Comparison of ENCODE assay signal across 15 cellular contexts in the genomic region with DNA sequence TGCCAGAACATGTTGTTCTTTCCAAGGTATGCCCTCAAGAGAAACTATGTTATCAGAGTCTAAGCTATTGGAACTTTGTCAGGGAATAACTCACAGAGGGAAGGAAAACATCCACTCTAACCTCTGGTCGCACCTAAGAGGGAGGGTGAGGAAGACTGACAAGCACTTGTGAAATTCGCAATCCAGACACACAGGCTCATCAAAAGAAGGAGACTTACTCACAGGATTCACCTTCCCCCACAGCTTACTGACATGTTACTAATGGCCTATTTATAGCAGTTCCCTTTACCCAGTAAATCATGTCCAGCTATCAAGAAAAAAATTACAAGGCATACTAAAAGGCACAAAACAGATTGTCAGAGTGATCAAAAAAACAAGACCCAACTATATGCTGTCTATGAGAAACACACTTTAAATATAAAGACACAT. TPM values are rescaled to one million over a fixed set of nuclear protein-coding genes. Genes with fewer than 3 reads are reported as not detected.
DNase-seq lines count a peak whose midpoint lies in the region; ATAC-seq and TF ChIP-seq lines count a peak whose summit lies in the region.
"Had no signal": no experiment of that assay in that cellular context is flagged by ENCODE, and none has a peak within 500 bp of the region (broad histone marks: within the 10 kb centered on the region; RNA-seq: fewer than 3 reads in every experiment).

No MANE protein-coding gene starts in this region.

- H3K27me3 ChIP-seq in H9 (ENCODE audit: insufficient read depth, low read length) = no peaks in the 10 kb centered on the region
- H3K27me3 ChIP-seq: adrenal gland had no signal

- no peak overlapping the region for H3K56ac ChIP-seq in H9 (ENCODE audit: insufficient read length, low read depth, low read length)

- H3K23me2 ChIP-seq in H9 (ENCODE audit: insufficient read length, low read depth, low read length, poor library complexity, severe bottlenecking) = no peaks in the 10 kb centered on the region

- no peak overlapping the region for H2BK15ac ChIP-seq in H9 (ENCODE audit: low read depth, low read length)

- H3K27ac Mint-ChIP-seq in progenitor cell of endocrine pancreas (peak overlapping the region; percentile 19), H9 (no peak overlapping the region)
- no peak overlapping the region for H3K27ac Mint-ChIP-seq in stimulated activated effector memory CD8-positive, alpha-beta T cell treated with anti-CD3 and anti-CD28 coated beads, Interleukin-12 subunit alpha, Interleukin-12 subunit beta, amount 100 ng/mL, for 72 hours
- H3K27ac Mint-ChIP-seq in activated CD8-positive, alpha-beta T cell treated with anti-CD3 and anti-CD28 coated beads, Interleukin-2, amount 10 ng/mL, durations not matched to agents 7 days and 5 days = no peak overlapping the region
- H3K27ac Mint-ChIP-seq: IgD-negative memory B cell, memory B cell had no signal

- no peak overlapping the region for H4K91ac ChIP-seq in H9 (ENCODE audit: insufficient read length, low read depth, low read length)

- H2BK120ac ChIP-seq in H9 (ENCODE audit: low read depth, low read length, poor library complexity, severe bottlenecking) = no peak overlapping the region

- no peaks in the 10 kb centered on the region for H3K36me3 Mint-ChIP-seq in progenitor cell of endocrine pancreas (ENCODE audit: insufficient read depth)
- H3K36me3 Mint-ChIP-seq in stimulated activated effector memory CD8-positive, alpha-beta T cell treated with anti-CD3 and anti-CD28 coated beads, Interleukin-12 subunit alpha, Interleukin-12 subunit beta, amount 100 ng/mL, for 72 hours = no peaks in the 10 kb centered on the region
- no peaks in the 10 kb centered on the region for H3K36me3 Mint-ChIP-seq in activated CD8-positive, alpha-beta T cell treated with anti-CD3 and anti-CD28 coated beads, Interleukin-2, amount 10 ng/mL, durations not matched to agents 7 days and 5 days (ENCODE audit: low read depth)
- no peaks in the 10 kb centered on the region for H3K36me3 Mint-ChIP-seq in H9 (ENCODE audit: insufficient read depth in 1 of 3, low read depth in 3 of 3)
- H3K36me3 Mint-ChIP-seq: IgD-negative memory B cell had no signal

- no peak overlapping the region for H3K18ac ChIP-seq in H9 (ENCODE audit: insufficient read length, low read depth, low read length)

- DNase-seq in HCEC 1CT (peak; percentile 96), RPMI7951 (ENCODE audit: low read depth) (peak; percentile 61), fibroblast of mammary gland (ENCODE audit: low read depth) (peak; percentile 84), progenitor cell of endocrine pancreas (ENCODE audit: low spot score, unreplicated experiment) (no peak), H9 (no peak)
- DNase-seq in stimulated activated effector memory CD8-positive, alpha-beta T cell treated with anti-CD3 and anti-CD28 coated beads, Interleukin-12 subunit alpha, Interleukin-12 subunit beta, amount 100 ng/mL, for 72 hours (ENCODE audit: low spot score in 2 of 2) = no peak
- no peak for DNase-seq in activated CD8-positive, alpha-beta T cell treated with anti-CD3 and anti-CD28 coated beads, Interleukin-2, amount 10 ng/mL, durations not matched to agents 7 days and 5 days
- DNase-seq: activated CD4-positive, CD25-positive, alpha-beta regulatory T cell; adrenal gland; effector memory CD4-positive, alpha-beta T cell; hypothalamus had no signal

- H3K4me1 Mint-ChIP-seq in progenitor cell of endocrine pancreas (ENCODE audit: low read depth) (no peaks in the 10 kb centered on the region), H9 (no peaks in the 10 kb centered on the region)
- no peaks in the 10 kb centered on the region for H3K4me1 Mint-ChIP-seq in stimulated activated effector memory CD8-positive, alpha-beta T cell treated with anti-CD3 and anti-CD28 coated beads, Interleukin-12 subunit alpha, Interleukin-12 subunit beta, amount 100 ng/mL, for 72 hours
- no peaks in the 10 kb centered on the region for H3K4me1 Mint-ChIP-seq in activated CD8-positive, alpha-beta T cell treated with anti-CD3 and anti-CD28 coated beads, Interleukin-2, amount 10 ng/mL, durations not matched to agents 7 days and 5 days (ENCODE audit: low read depth)
- H3K4me1 Mint-ChIP-seq: IgD-negative memory B cell, memory B cell had no signal

- no peak overlapping the region for H3K9ac ChIP-seq in H9 (ENCODE audit: extremely low read depth, insufficient read length, low read length)
- H3K9ac ChIP-seq: parathyroid adenoma had no signal

- H2AFZ ChIP-seq in H9 (ENCODE audit: low read length) = no peak overlapping the region
- H2AFZ ChIP-seq: parathyroid adenoma had no signal

- H3K4ac ChIP-seq in H9 (ENCODE audit: low read depth, low read length) = no peak overlapping the region

- no peak overlapping the region for H2BK5ac ChIP-seq in H9 (ENCODE audit: insufficient read length, low read length)

- H3K4me3 Mint-ChIP-seq in progenitor cell of endocrine pancreas (ENCODE audit: low read depth) = no peak overlapping the region
- no peak overlapping the region for H3K4me3 Mint-ChIP-seq in stimulated activated effector memory CD8-positive, alpha-beta T cell treated with anti-CD3 and anti-CD28 coated beads, Interleukin-12 subunit alpha, Interleukin-12 subunit beta, amount 100 ng/mL, for 72 hours
- no peak overlapping the region for H3K4me3 Mint-ChIP-seq in activated CD8-positive, alpha-beta T cell treated with anti-CD3 and anti-CD28 coated beads, Interleukin-2, amount 10 ng/mL, durations not matched to agents 7 days and 5 days
- no peak overlapping the region for H3K4me3 Mint-ChIP-seq in H9
- H3K4me3 Mint-ChIP-seq: IgD-negative memory B cell, memory B cell had no signal

- no peak overlapping the region for H3T11ph ChIP-seq in H9 (ENCODE audit: low read length)

- H3K4me1 ChIP-seq in H9 (ENCODE audit: insufficient read depth, low read length) = no peaks in the 10 kb centered on the region; the same call in 1 of the 2 replicates
- H3K4me1 ChIP-seq: adrenal gland, parathyroid adenoma had no signal

- H3K27ac ChIP-seq in H9 (ENCODE audit: insufficient read length, low read depth, low read length) = no peak overlapping the region
- H3K27ac ChIP-seq: adrenal gland, parathyroid adenoma had no signal

- H3K4me3 ChIP-seq in fibroblast of mammary gland (ENCODE audit: control insufficient read depth, low read depth, low read length) = no peak overlapping the region
- H3K4me3 ChIP-seq: adrenal gland had no signal

- POLR2A ChIA-PET in activated CD8-positive, alpha-beta T cell treated with anti-CD3 and anti-CD28 coated beads, Interleukin-2, amount 10 ng/mL, durations not matched to agents 7 days and 5 days (lab: Charles Lee) = no interaction called here

- H4K8ac ChIP-seq in H9 (replicated peaks; ENCODE audit: insufficient read length, low read depth, low read length) = no peak overlapping the region

- H2BK12ac ChIP-seq in H9 (ENCODE audit: insufficient read length, low read depth, low read length) = no peak overlapping the region

- no peaks in the 10 kb centered on the region for H3K79me2 ChIP-seq in H9 (ENCODE audit: insufficient read depth, low read length)
- H3K79me2 ChIP-seq: parathyroid adenoma had no signal

- H3K14ac ChIP-seq in H9 (ENCODE audit: insufficient read depth, low read length) = no peak overlapping the region

- H3K9me3 ChIP-seq in H9 (ENCODE audit: control insufficient read depth, low read depth, low read length) = no peaks in the 10 kb centered on the region
- H3K9me3 ChIP-seq: adrenal gland had no signal

- no peaks in the 10 kb centered on the region for H3K79me1 ChIP-seq in H9 (ENCODE audit: insufficient read depth, low read depth, low read length, poor library complexity, severe bottlenecking)

- H3K4me2 ChIP-seq in H9 (ENCODE audit: insufficient read depth, insufficient read length, low read length) = no peak overlapping the region

- H3K23ac ChIP-seq in H9 (ENCODE audit: insufficient read length, low read depth, low read length) = no peak overlapping the region

- no peak for ATAC-seq in stimulated activated effector memory CD8-positive, alpha-beta T cell treated with anti-CD3 and anti-CD28 coated beads, Interleukin-12 subunit alpha, Interleukin-12 subunit beta, amount 100 ng/mL, for 72 hours
- no peak for ATAC-seq in activated CD8-positive, alpha-beta T cell treated with anti-CD3 and anti-CD28 coated beads, Interleukin-2, amount 10 ng/mL, durations not matched to agents 7 days and 5 days
- ATAC-seq in HG02571 (IDR thresholded peaks at IDR 0.05; ENCODE audit: unreplicated experiment) = no peak

- no peak overlapping the region for H2BK20ac ChIP-seq in H9 (ENCODE audit: low read depth, low read length, poor library complexity, severe bottlenecking)

- no peak overlapping the region for H2AK5ac ChIP-seq in H9 (ENCODE audit: insufficient read length, low read length)

- WGBS in H9 (ENCODE audit: extremely low coverage, insufficient read length, low lambda C conversion rate) = no CpG with 5 or more reads among the region's 2 CpGs

- CTCF ChIA-PET in activated CD8-positive, alpha-beta T cell treated with anti-CD3 and anti-CD28 coated beads, Interleukin-2, amount 10 ng/mL, durations not matched to agents 7 days and 5 days (lab: Charles Lee) = no interaction called here

- H3K27me3 Mint-ChIP-seq in progenitor cell of endocrine pancreas (peaks cover 28% of the 10 kb centered on the region), H9 (ENCODE audit: low read depth) (no peaks in the 10 kb centered on the region)
- H3K27me3 Mint-ChIP-seq in activated CD8-positive, alpha-beta T cell treated with anti-CD3 and anti-CD28 coated beads, Interleukin-2, amount 10 ng/mL, durations not matched to agents 7 days and 5 days (ENCODE audit: low read depth) = no peaks in the 10 kb centered on the region

- TF ChIP-seq CTCF in fibroblast of mammary gland (conservative IDR thresholded peaks at IDR 0.05; ENCODE audit: control insufficient read depth, insufficient read depth, low read depth, low read length) (no peak), progenitor cell of endocrine pancreas (IDR thresholded peaks at IDR 0.05; ENCODE audit: unreplicated experiment) (no peak), H9 (conservative IDR thresholded peaks at IDR 0.05) (no peak)

- H4K5ac ChIP-seq in H9 (ENCODE audit: insufficient read length, low read depth, low read length) = no peak overlapping the region

- H4K20me1 ChIP-seq in H9 (ENCODE audit: control insufficient read depth, insufficient read depth, insufficient read length) = no peaks in the 10 kb centered on the region

- H3K9me3 Mint-ChIP-seq in progenitor cell of endocrine pancreas (ENCODE audit: low read depth) = no peaks in the 10 kb centered on the region
- H3K9me3 Mint-ChIP-seq in stimulated activated effector memory CD8-positive, alpha-beta T cell treated with anti-CD3 and anti-CD28 coated beads, Interleukin-12 subunit alpha, Interleukin-12 subunit beta, amount 100 ng/mL, for 72 hours = no peaks in the 10 kb centered on the region
- H3K9me3 Mint-ChIP-seq in activated CD8-positive, alpha-beta T cell treated with anti-CD3 and anti-CD28 coated beads, Interleukin-2, amount 10 ng/mL, durations not matched to agents 7 days and 5 days (ENCODE audit: insufficient read depth) = no peaks in the 10 kb centered on the region
- H3K9me3 Mint-ChIP-seq in H9 = no peaks in the 10 kb centered on the region

RNA-seq across cellular contexts. Expression of gene WDR64, which starts 36.9 kb away (rescaled TPM):
- not detected in 2 replicates for total RNA-seq in RPMI7951 (2014; rRNA removed; shearing (Covaris generic))
- total RNA-seq in progenitor cell of endocrine pancreas = 0.07 TPM in 1 of 2 replicates, not detected in the other
- total RNA-seq in activated CD8-positive, alpha-beta T cell treated with anti-CD3 and anti-CD28 coated beads, Interleukin-2, amount 10 ng/mL, durations not matched to agents 7 days and 5 days = under 1 TPM; 0.21 to 0.31 TPM
- total RNA-seq in H9 (2021) = not detected in 2 replicates

RNA-seq across cellular contexts. Expression of gene CHML, which starts 48.8 kb away (rescaled TPM):
- 8.8 and 9.7 TPM in 2 replicates for total RNA-seq in RPMI7951 (2014; rRNA removed; shearing (Covaris generic))
- total RNA-seq in progenitor cell of endocrine pancreas = 19.1 and 19.9 TPM in 2 replicates
- total RNA-seq in activated CD8-positive, alpha-beta T cell treated with anti-CD3 and anti-CD28 coated beads, Interleukin-2, amount 10 ng/mL, durations not matched to agents 7 days and 5 days = 10 to 100 TPM; 18.2 to 18.7 TPM
- 43.7 and 45.7 TPM in 2 replicates for total RNA-seq in H9 (2021)

RNA-seq across cellular contexts. Expression of gene OPN3, which starts 48.8 kb away (rescaled TPM):
- total RNA-seq in RPMI7951 (2014; rRNA removed; shearing (Covaris generic)) = 38.3 and 49.4 TPM in 2 replicates
- 18.2 and 19.9 TPM in 2 replicates for total RNA-seq in progenitor cell of endocrine pancreas
- total RNA-seq in activated CD8-positive, alpha-beta T cell treated with anti-CD3 and anti-CD28 coated beads, Interleukin-2, amount 10 ng/mL, durations not matched to agents 7 days and 5 days = 10 to 100 TPM; 15.2 to 15.9 TPM
- total RNA-seq in H9 (2021) = 8.6 and 10.0 TPM in 2 replicates

Comparison
In these comparisons a context has a peak if more than half of its experiments do, and no peak if none do; other contexts are left out.
1. DNase-seq: peak in HCEC 1CT (single experiment), RPMI7951 (single experiment) and fibroblast of mammary gland (single experiment); none in progenitor cell of endocrine pancreas (single experiment), stimulated activated effector memory CD8-positive, alpha-beta T cell treated with anti-CD3 and anti-CD28 coated beads, Interleukin-12 subunit alpha, Interleukin-12 subunit beta, amount 100 ng/mL, for 72 hours (0 of 2), activated CD8-positive, alpha-beta T cell treated with anti-CD3 and anti-CD28 coated beads, Interleukin-2, amount 10 ng/mL, durations not matched to agents 7 days and 5 days (single experiment) and H9 (single experiment).